ENCODE assay signal across 17 cellular contexts in the genomic region with DNA sequence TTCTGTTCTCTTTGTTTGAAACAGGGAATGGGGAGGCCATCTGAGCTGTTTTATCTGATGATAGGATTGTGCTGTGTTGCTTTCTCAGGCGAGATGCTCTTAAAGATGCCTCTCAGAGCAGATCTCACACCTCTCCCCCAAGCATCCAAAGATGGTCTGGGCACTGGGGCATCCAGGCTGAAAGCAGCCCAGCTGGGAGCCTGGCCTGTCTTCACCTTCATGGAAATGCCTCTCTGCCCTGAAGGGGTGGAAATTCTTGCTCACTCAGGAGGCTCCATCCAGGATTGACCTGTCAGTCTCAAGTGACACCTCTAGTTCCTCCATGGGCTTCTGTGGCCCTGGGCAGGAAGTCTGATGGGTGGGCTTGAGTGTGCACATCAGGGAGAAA.
"Had no signal": no experiment of that assay in that cellular context is flagged by ENCODE, and none has a peak within 500 bp of the region (broad histone marks: within the 10 kb centered on the region; RNA-seq: fewer than 3 reads in every experiment).

No MANE protein-coding gene starts in this region.

- H3K27ac ChIP-seq: body of pancreas, cardiac muscle cell, foreskin keratinocyte, right lobe of liver had no signal

- DNase-seq: activated naive CD8-positive, alpha-beta T cell treated with anti-CD3 and anti-CD28 coated beads for 36 hours; activated T-cell treated with anti-CD3 and anti-CD28 coated beads, Interleukin-2, amount 50 U/mL, for 1 hour; body of pancreas; effector CD4-positive, alpha-beta T cell; foreskin keratinocyte; hippocampal formation; kidney glomerular epithelial cell; nucleus accumbens; right lobe of liver; small intestine; stimulated activated CD4-positive, alpha-beta T cell treated with anti-CD3 and anti-CD28 coated beads, Interleukin-2, amount 100 ng/mL, for 48 hours; stimulated activated CD8-positive, alpha-beta memory T cell treated with anti-CD3 and anti-CD28 coated beads, Interleukin-4, amount 100 ng/mL, for 48 hours; stimulated activated naive CD4-positive, alpha-beta T cell; T-helper 1 cell had no signal

- H3K4me1 Mint-ChIP-seq: activated T-helper 17 cell treated with anti-CD3 and anti-CD28 coated beads, Interleukin-2, amount 50 U/mL, for 72 hours had no signal

- ATAC-seq: activated T-helper 17 cell treated with anti-CD3 and anti-CD28 coated beads, Interleukin-2, amount 50 U/mL, for 72 hours; body of pancreas; foreskin keratinocyte; right lobe of liver had no signal

- H3K27me3 Mint-ChIP-seq: activated naive CD8-positive, alpha-beta T cell treated with anti-CD3 and anti-CD28 coated beads for 36 hours; activated T-helper 17 cell treated with anti-CD3 and anti-CD28 coated beads, Interleukin-2, amount 50 U/mL, for 72 hours; memory B cell had no signal

- H3K4me3 ChIP-seq: body of pancreas, cardiac muscle cell, right lobe of liver had no signal

- H3K9me3 ChIP-seq: body of pancreas, right lobe of liver had no signal

- H3K27ac Mint-ChIP-seq: activated naive CD8-positive, alpha-beta T cell treated with anti-CD3 and anti-CD28 coated beads for 36 hours; activated T-helper 17 cell treated with anti-CD3 and anti-CD28 coated beads, Interleukin-2, amount 50 U/mL, for 72 hours; memory B cell had no signal

- H3K9me3 Mint-ChIP-seq: activated naive CD8-positive, alpha-beta T cell treated with anti-CD3 and anti-CD28 coated beads for 36 hours; activated T-helper 17 cell treated with anti-CD3 and anti-CD28 coated beads, Interleukin-2, amount 50 U/mL, for 72 hours; memory B cell had no signal

- H3K36me3 Mint-ChIP-seq: activated naive CD8-positive, alpha-beta T cell treated with anti-CD3 and anti-CD28 coated beads for 36 hours had no signal

- H3K4me3 Mint-ChIP-seq: activated naive CD8-positive, alpha-beta T cell treated with anti-CD3 and anti-CD28 coated beads for 36 hours; activated T-helper 17 cell treated with anti-CD3 and anti-CD28 coated beads, Interleukin-2, amount 50 U/mL, for 72 hours; memory B cell had no signal

- H3K4me1 ChIP-seq: body of pancreas, foreskin keratinocyte had no signal

- H3K27me3 ChIP-seq: body of pancreas, cardiac muscle cell, foreskin keratinocyte, right lobe of liver had no signal
